ENCODE assay signal across 27 cellular contexts in the genomic region with DNA sequence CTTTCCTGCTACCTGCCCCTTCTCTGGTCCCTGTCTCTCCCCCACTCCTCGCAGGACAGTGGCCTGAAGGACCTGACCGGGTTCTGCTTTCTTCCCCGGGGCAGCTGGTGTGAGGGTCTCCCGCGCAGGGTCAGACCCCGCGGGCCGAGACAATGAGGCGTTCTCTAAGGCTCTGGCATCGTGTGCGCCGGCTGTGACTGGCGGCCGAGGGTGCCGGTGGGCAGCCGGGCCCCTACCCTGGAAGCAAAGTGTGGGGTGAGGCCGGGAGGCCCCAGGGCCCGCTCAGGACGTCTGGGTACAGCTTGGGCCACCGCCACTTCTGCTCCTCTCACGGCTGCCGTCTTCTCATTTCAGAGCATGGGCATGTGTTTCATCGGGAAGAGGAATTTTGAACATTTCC. TPM values are rescaled to one million over a fixed set of nuclear protein-coding genes. Genes with fewer than 3 reads are reported as not detected.
A peak's percentile ranks its signal among the peaks of the same experiment; 100 is the strongest.
DNase-seq lines count a peak whose midpoint lies in the region; ATAC-seq, FAIRE-seq and TF ChIP-seq lines count a peak whose summit lies in the region.
"Had no signal": no experiment of that assay in that cellular context is flagged by ENCODE, and none has a peak within 500 bp of the region (broad histone marks: within the 10 kb centered on the region; RNA-seq: fewer than 3 reads in every experiment).

No MANE protein-coding gene starts in this region.

- H3K36me3 Mint-ChIP-seq in stimulated activated naive B cell treated with anti-CD40 and anti-IgM and Interleukin-4, amounts not matched to agents 10 μg/mL and 1 μg/mL and 100 μg/mL, for 72 hours = peaks cover 49 to 72% of the 10 kb centered on the region in 2 donors

- H3K9ac ChIP-seq in kidney (ENCODE audit: low read length in 2 of 2) = no peak overlapping the region
- H3K9ac ChIP-seq: GM23248, SK-N-SH had no signal

- ATAC-seq in Right ventricle myocardium inferior = no peak
- no peak for ATAC-seq in left ventricle myocardium superior
- no peak for ATAC-seq in stimulated activated naive B cell treated with anti-CD40 and anti-IgM and Interleukin-4, amounts not matched to agents 10 μg/mL and 1 μg/mL and 100 μg/mL, for 72 hours (replicated peaks)
- ATAC-seq in HG03196 (IDR thresholded peaks at IDR 0.05; ENCODE audit: unreplicated experiment) = no peak

- DNase-seq in Right ventricle myocardium inferior (ENCODE audit: missing footprints) = peak; percentile 42
- no peak for DNase-seq in left ventricle myocardium superior
- no peak for DNase-seq in RWPE1 (ENCODE audit: low spot score)
- peak; percentile 51 for DNase-seq in kidney
- DNase-seq in stimulated activated naive B cell treated with anti-CD40 and anti-IgM and Interleukin-4, amounts not matched to agents 10 μg/mL and 1 μg/mL and 100 μg/mL, for 72 hours = no peak
- DNase-seq in NCI-H345 treated with DMSO at 0.1 percent for 48 hours (lab: John Stamatoyannopoulos, UW; ENCODE audit: unreplicated experiment) = no peak
- DNase-seq in NCI-H82 (lab: John Stamatoyannopoulos, UW) = no peak
- DNase-seq: Calu3, DMS79 treated with DMSO at 0.1 percent for 48 hours, GF-D8, GM23248, H7, KG1, MG63, NCI-H1105 treated with DMSO at 0.1 percent for 48 hours, NCI-H146, NCI-H1930, NCI-H2107, NCI-H446 treated with DMSO at 0.1 percent for 48 hours, NCI-H526, SK-N-SH had no signal

- H3K27ac ChIP-seq in RWPE1 (peak overlapping the region; percentile 81), kidney (ENCODE audit: low read depth in 2 of 2, low read length in 2 of 2) (no peak overlapping the region)
- H3K27ac ChIP-seq: 22Rv1, GM23248 had no signal

- peaks cover 38 to 59% of the 10 kb centered on the region in 2 donors for H3K36me3 ChIP-seq in kidney (ENCODE audit: control insufficient read depth in 1 of 2, insufficient read depth in 2 of 2, low read length in 2 of 2)

- intact Hi-C loops in Right ventricle myocardium inferior (cut with DNase I) (no loop called here), left ventricle myocardium superior (cut with micrococcal nuclease) (no loop called here), kidney (cut with DNase I) (no loop called here)

- CTCF ChIA-PET in RWPE1 (lab: Yijun Ruan, JAX) = interaction anchor here (0.6 to 0.8 kb wide), 2 partner anchors 176 to 1059 kb away, joined by 3 read pairs; no protein-coding TSS in a partner anchor

- TF ChIP-seq CTCF in RWPE1 (conservative IDR thresholded peaks at IDR 0.05; ENCODE audit: low read depth) (no peak), kidney (IDR thresholded peaks at IDR 0.05; ENCODE audit: borderline replicate concordance, extremely low read depth, insufficient read depth) (no peak)

- POLR2A ChIA-PET in RWPE1 (lab: Yijun Ruan, JAX; ENCODE audit: low non-redundant PET) = no interaction called here

- peak overlapping the region; percentile 7 for H3K27ac Mint-ChIP-seq in stimulated activated naive B cell treated with anti-CD40 and anti-IgM and Interleukin-4, amounts not matched to agents 10 μg/mL and 1 μg/mL and 100 μg/mL, for 72 hours
- H3K27ac Mint-ChIP-seq: B cell had no signal

- no peak for FAIRE-seq in kidney (lab: Jason Lieb, UNC)
- FAIRE-seq: GM12892, GM19239, HTR-8/SVneo had no signal

- H3K9me3 ChIP-seq in kidney (ENCODE audit: control insufficient read depth in 1 of 2, low read length in 2 of 2) = no peaks in the 10 kb centered on the region
- H3K9me3 ChIP-seq: MG63, SK-N-SH had no signal

- no peak overlapping the region for H3K4me3 ChIP-seq in kidney (ENCODE audit: low read length in 2 of 2)
- H3K4me3 ChIP-seq: GM23248, MG63 had no signal

- no peak overlapping the region for H3K4me3 Mint-ChIP-seq in stimulated activated naive B cell treated with anti-CD40 and anti-IgM and Interleukin-4, amounts not matched to agents 10 μg/mL and 1 μg/mL and 100 μg/mL, for 72 hours
- H3K4me3 Mint-ChIP-seq: B cell had no signal

- H3K4me1 Mint-ChIP-seq in stimulated activated naive B cell treated with anti-CD40 and anti-IgM and Interleukin-4, amounts not matched to agents 10 μg/mL and 1 μg/mL and 100 μg/mL, for 72 hours = peaks cover 15 to 16% of the 10 kb centered on the region in 2 donors

- H3K9me3 Mint-ChIP-seq in stimulated activated naive B cell treated with anti-CD40 and anti-IgM and Interleukin-4, amounts not matched to agents 10 μg/mL and 1 μg/mL and 100 μg/mL, for 72 hours = no peaks in the 10 kb centered on the region

- no peaks in the 10 kb centered on the region for H3K27me3 Mint-ChIP-seq in stimulated activated naive B cell treated with anti-CD40 and anti-IgM and Interleukin-4, amounts not matched to agents 10 μg/mL and 1 μg/mL and 100 μg/mL, for 72 hours
- H3K27me3 Mint-ChIP-seq: B cell had no signal

- H3K4me1 ChIP-seq in kidney (ENCODE audit: control insufficient read depth in 1 of 2, insufficient read depth in 1 of 2, low read depth in 1 of 2, low read length in 2 of 2) = no peaks in the 10 kb centered on the region

RNA-seq across cellular contexts. Expression of a gene that starts 16.3 kb away (rescaled TPM):
- 42.2 TPM for total RNA-seq in Right ventricle myocardium inferior
- 44.0 TPM for total RNA-seq in left ventricle myocardium superior
- 40.5 TPM for total RNA-seq in kidney
- polyA plus RNA-seq in kidney (ENCODE audit: insufficient read depth, low read depth, low replicate concordance) = 41.1 TPM

RNA-seq across cellular contexts. Expression of a gene that starts 55.1 kb away (rescaled TPM):
- total RNA-seq in Right ventricle myocardium inferior (0.92 TPM), left ventricle myocardium superior (0.45 TPM), kidney (0.94 TPM)
- 0.41 TPM for polyA plus RNA-seq in kidney (ENCODE audit: insufficient read depth, low read depth, low replicate concordance)

Comparison
In these comparisons a context has a peak if more than half of its experiments do, and no peak if none do; other contexts are left out.
1. DNase-seq: peak in Right ventricle myocardium inferior (single experiment) and kidney (single experiment); none in left ventricle myocardium superior (single experiment), RWPE1 (single experiment), stimulated activated naive B cell treated with anti-CD40 and anti-IgM and Interleukin-4, amounts not matched to agents 10 μg/mL and 1 μg/mL and 100 μg/mL, for 72 hours (single experiment), NCI-H345 treated with DMSO at 0.1 percent for 48 hours (single experiment) and NCI-H82 (single experiment).